ENCODE assay signal across 8 cellular contexts in the genomic region with DNA sequence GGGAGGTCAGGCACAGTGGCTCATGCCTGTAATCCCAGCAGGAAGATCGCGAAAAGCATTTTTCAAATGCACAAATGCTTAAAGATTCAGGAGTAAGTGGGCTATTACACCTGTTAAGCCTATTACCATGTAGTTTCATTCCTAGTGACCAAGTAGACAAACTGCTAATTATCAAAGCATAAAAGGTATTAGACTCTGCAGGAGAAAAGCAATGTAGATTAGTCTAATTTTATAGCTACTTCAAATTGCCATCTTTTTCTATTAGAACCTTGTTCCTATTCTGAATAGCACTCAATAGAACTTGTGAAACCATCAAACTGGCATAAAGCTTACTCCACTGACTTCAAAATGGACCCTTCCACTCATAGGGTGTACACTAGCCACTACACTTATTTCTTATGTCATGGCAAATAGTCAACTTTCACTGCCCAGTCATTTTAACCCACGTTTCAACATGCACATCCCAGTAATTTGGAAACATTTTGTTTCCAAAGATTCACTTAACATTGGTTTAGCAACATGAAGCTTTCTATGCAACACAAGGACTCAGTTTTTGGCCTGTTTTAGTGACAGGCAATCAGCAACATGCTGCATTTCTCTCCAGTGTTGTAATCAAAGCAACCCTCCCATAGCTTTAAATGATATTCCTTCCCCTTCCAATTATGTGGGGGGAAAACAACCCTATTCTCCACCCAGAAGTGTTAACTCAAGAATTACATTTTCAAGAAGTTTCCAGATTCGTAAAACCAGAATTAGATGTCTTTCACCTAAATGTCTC. TPM values are rescaled to one million over a fixed set of nuclear protein-coding genes. Genes with fewer than 3 reads are reported as not detected.
DNase-seq lines count a peak whose midpoint lies in the region; ATAC-seq, FAIRE-seq and TF ChIP-seq lines count a peak whose summit lies in the region.

No MANE protein-coding gene starts in this region.

- intact Hi-C loops in Panc1 (cut with micrococcal nuclease; ENCODE audit: unreplicated experiment) (loop anchor here (1.0 kb wide), 1 partner anchor 93 kb away; no protein-coding TSS in a partner anchor), left cardiac atrium (cut with DNase I) (loop anchor here in 1 of 2 donors (2.0 to 5.0 kb wide), 2 partner anchors 94 to 135 kb away; partner anchors contain the start of gene SLC17A5)

- FAIRE-seq in GM12892 (lab: Jason Lieb, UNC): no peak

- H3K9me3 ChIP-seq in Panc1 (ENCODE audit: control insufficient read depth, insufficient read depth, low read depth, low read length) (no peaks in the 10 kb centered on the region), endocrine pancreas (ENCODE audit: control insufficient read depth, low read length) (no peaks in the 10 kb centered on the region)

- peak; percentile 72 for TF ChIP-seq POLR2A in GM12892 (IDR thresholded peaks at IDR 0.05; ENCODE audit: low read depth, low read length)

- peak overlapping the region; percentile 83 for H3K27ac ChIP-seq in Panc1 (ENCODE audit: low read length)

- H3K9ac ChIP-seq in endocrine pancreas (ENCODE audit: control insufficient read depth, insufficient read depth, low read length): no peak overlapping the region

- H3K4me3 ChIP-seq in Panc1 (ENCODE audit: low read depth in 2 of 2, low read length in 2 of 2): peak overlapping the region; percentile 49 to 86
- peak overlapping the region; percentile 46 for H3K4me3 ChIP-seq in endocrine pancreas (ENCODE audit: control insufficient read depth, insufficient read depth, low read length)
- peak overlapping the region; percentile 6 for H3K4me3 ChIP-seq in skeletal muscle cell (ENCODE audit: low read depth, low read length)

- CTCF ChIA-PET in Panc1 (lab: Charles Lee): no interaction called here

- peaks cover 38% of the 10 kb centered on the region for H3K36me3 ChIP-seq in Panc1 (ENCODE audit: control insufficient read depth, insufficient read depth, low read length)
- peaks cover 3% of the 10 kb centered on the region for H3K36me3 ChIP-seq in endocrine pancreas (ENCODE audit: control insufficient read depth, insufficient read depth, low read length)

- BruUV-seq in Panc1 (replicated peaks; lab: Mats Ljungman, UMichigan): no TSS peak

- no peaks in the 10 kb centered on the region for H3K27me3 ChIP-seq in Panc1 (ENCODE audit: control insufficient read depth, insufficient read depth, low read length)
- H3K27me3 ChIP-seq in endocrine pancreas (ENCODE audit: control insufficient read depth, insufficient read depth, low read length): no peaks in the 10 kb centered on the region

- TF ChIP-seq CTCF in Panc1 (IDR thresholded peaks at IDR 0.05): no peak

- no peak for DNase-seq in GM12892 (ENCODE audit: insufficient read length)
- DNase-seq in Panc1 (ENCODE audit: low read depth, low spot score): no peak
- no peak for DNase-seq in skeletal muscle cell (ENCODE audit: low read depth)
- DNase-seq in OCI-M2 (lab: John Stamatoyannopoulos, UW; ENCODE audit: unreplicated experiment): no peak
- no peak for DNase-seq in left cardiac atrium
- no peak for DNase-seq in SHP77 (lab: John Stamatoyannopoulos, UW)

- no peak for ATAC-seq in Panc1
- ATAC-seq in GM19324 (IDR thresholded peaks at IDR 0.05; ENCODE audit: low FRiP score, unreplicated experiment): no peak
- ATAC-seq in left cardiac atrium: no peak

- in situ Hi-C loops in Panc1 (cut with HindIII; ENCODE audit: low pct_unique_long_range_greater_than_20kb, low sequenced_read_pairs): no loop called here

- POLR2A ChIA-PET in Panc1 (lab: Charles Lee): interaction anchor here (0.6 to 1.5 kb wide), 4 partner anchors 9 to 94 kb away, joined by 3 to 14 read pairs (median 12); no protein-coding TSS in a partner anchor

- H3K4me1 ChIP-seq in Panc1 (ENCODE audit: control insufficient read depth, insufficient read depth, low read length) (peaks cover 32% of the 10 kb centered on the region), endocrine pancreas (ENCODE audit: control insufficient read depth, insufficient read depth, low read length) (peaks cover 16% of the 10 kb centered on the region)

RNA-seq across cellular contexts. Expression of gene EEF1A1, which starts 3.9 kb away (rescaled TPM):
- polyA plus RNA-seq in GM12892 (2012; ENCODE audit: missing spikeins): 16,268 TPM
- total RNA-seq in Panc1 (2021; ENCODE audit: unreplicated experiment): 10,069 TPM
- 8,925 TPM for polyA plus RNA-seq in Panc1 (2012; ENCODE audit: insufficient read length)
- total RNA-seq in left cardiac atrium: 1,000 to 10,000 TPM; 5,040 to 5,332 TPM

RNA-seq across cellular contexts. Expression of gene MTO1, which starts 55.4 kb away (rescaled TPM):
- 28.1 TPM for polyA plus RNA-seq in GM12892 (2012; ENCODE audit: missing spikeins)
- total RNA-seq in Panc1 (2021; ENCODE audit: unreplicated experiment) (57.9 TPM), left cardiac atrium (10 to 100 TPM; 24.7 to 28.1 TPM)
- 34.9 TPM for polyA plus RNA-seq in Panc1 (2012; ENCODE audit: insufficient read length)

Comparison
In these comparisons a context has a peak if more than half of its experiments do, and no peak if none do; other contexts are left out.
1. H3K4me3 ChIP-seq: peak in every context shown above with its lines; median percentile 68 in Panc1; 46 in endocrine pancreas; 6 in skeletal muscle cell.